16 cellular contexts compared by ENCODE assay signal in the genomic region with DNA sequence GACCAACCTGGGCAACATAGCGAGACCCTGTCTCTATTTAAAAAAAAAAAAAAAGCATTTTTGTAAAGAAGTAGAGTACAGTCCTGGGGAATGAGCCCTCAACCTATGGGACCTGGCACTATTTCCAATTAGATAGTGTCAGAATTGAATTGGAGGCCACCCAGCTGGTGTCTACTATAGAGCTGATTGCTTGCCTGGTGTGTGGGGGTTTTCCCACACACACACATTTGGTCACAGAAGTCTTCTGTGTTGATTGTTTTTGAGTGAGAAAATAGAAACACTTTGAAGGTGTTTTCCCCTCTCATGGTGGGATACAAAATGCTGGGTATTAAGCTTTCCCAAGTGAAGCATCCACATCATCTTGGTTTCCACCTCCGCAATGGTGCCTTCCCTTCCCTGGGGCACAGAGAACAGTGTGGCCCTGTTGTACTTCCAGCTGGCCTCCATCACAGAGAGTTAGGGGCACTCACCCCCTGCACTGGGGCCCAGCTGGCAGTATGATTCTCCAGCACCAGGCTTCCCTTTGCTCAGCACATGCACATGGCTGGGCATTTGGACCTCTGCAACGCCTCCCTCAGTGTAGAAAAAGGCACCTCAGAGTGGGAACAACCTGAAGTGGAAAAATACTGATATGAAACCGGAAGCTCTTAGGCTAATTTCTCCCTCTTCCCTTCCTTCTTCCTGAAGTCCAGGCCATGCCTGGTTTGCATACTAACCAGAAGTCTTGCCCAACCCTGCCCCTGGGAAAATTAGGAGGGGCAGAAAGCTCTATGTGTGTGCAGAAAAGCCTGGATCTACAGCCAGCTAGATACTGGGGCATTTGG. TPM values are rescaled to one million over a fixed set of nuclear protein-coding genes. Genes with fewer than 3 reads are reported as not detected.
DNase-seq lines count a peak whose midpoint lies in the region; ATAC-seq, FAIRE-seq and TF ChIP-seq lines count a peak whose summit lies in the region.
"Had no signal": no experiment of that assay in that cellular context is flagged by ENCODE, and none has a peak within 500 bp of the region (broad histone marks: within the 10 kb centered on the region; RNA-seq: fewer than 3 reads in every experiment).

No MANE protein-coding gene starts in this region.

- SMC1A ChIA-PET in GM12878 (lab: Charles Lee; ENCODE audit: uncharacterized antibody, unreplicated experiment): interaction anchor here (1.1 to 2.0 kb wide), 8 partner anchors 8 to 207 kb away, joined by 3 to 8 read pairs (median 4); no protein-coding TSS in a partner anchor

- TF ChIP-seq EP300 in GM12878 (IDR thresholded peaks at IDR 0.05; ENCODE audit: borderline replicate concordance in 1 of 2, control insufficient read depth in 1 of 2, low read depth in 2 of 2, low read length in 2 of 2): no peak

- H3K4me3 ChIP-seq in GM12878 (no peak overlapping the region), lower lobe of right lung (no peak overlapping the region), OCI-LY7 (ENCODE audit: low read depth, low read length, poor library complexity, severe bottlenecking) (no peak overlapping the region)
- H3K4me3 ChIP-seq: BLaER1, esophagus muscularis mucosa, transverse colon had no signal

- peak overlapping the region; percentile 11 for H3K27ac Mint-ChIP-seq in stimulated activated naive CD8-positive, alpha-beta T cell treated with anti-CD3 and anti-CD28 coated beads, Interleukin-15, Interleukin-2, amounts not matched to agents 100 ng/mL and 50 ng/mL, for 24 hours

- H3K36me3 ChIP-seq in GM12878 (ENCODE audit: control insufficient read depth in 2 of 2, insufficient read depth in 2 of 2, low read length in 1 of 2): peaks cover 7 to 15% of the 10 kb centered on the region in 2 experiments; a peak in 3 of 4 replicates
- H3K36me3 ChIP-seq in lower lobe of right lung: peaks cover 36% of the 10 kb centered on the region
- peaks cover 27% of the 10 kb centered on the region for H3K36me3 ChIP-seq in OCI-LY7 (ENCODE audit: insufficient read depth, low read length)

- peaks cover 13% of the 10 kb centered on the region for H3K4me1 ChIP-seq in GM12878 (ENCODE audit: control insufficient read depth, insufficient read depth, low read length)
- peaks cover 15% of the 10 kb centered on the region for H3K4me1 ChIP-seq in lower lobe of right lung
- H3K4me1 ChIP-seq in OCI-LY7 (ENCODE audit: insufficient read depth, low read length, poor library complexity, severe bottlenecking): peaks cover 12% of the 10 kb centered on the region

- H3K4me1 Mint-ChIP-seq in stimulated activated naive CD8-positive, alpha-beta T cell treated with anti-CD3 and anti-CD28 coated beads, Interleukin-15, Interleukin-2, amounts not matched to agents 100 ng/mL and 50 ng/mL, for 24 hours (ENCODE audit: low read depth): peaks cover 9% of the 10 kb centered on the region

- H3K27me3 ChIP-seq in GM12878 (replicated peaks in 1 of 2; ENCODE audit: control insufficient read depth in 2 of 2, insufficient read depth in 2 of 2, low read length in 1 of 2) (no peaks in the 10 kb centered on the region), lower lobe of right lung (ENCODE audit: low read depth) (no peaks in the 10 kb centered on the region)
- H3K27me3 ChIP-seq: BLaER1, esophagus muscularis mucosa, transverse colon had no signal

- POLR2A ChIA-PET in GM12878 (lab: Charles Lee): interaction anchor here (0.7 to 1.8 kb wide), 8 partner anchors 9 to 307 kb away, joined by 3 to 12 read pairs (median 3); a partner anchor contains a TSS
- POLR2A ChIA-PET in OCI-LY7 (lab: Charles Lee): interaction anchor here (1.3 to 1.8 kb wide), 2 partner anchors 13 to 20 kb away, joined by 5 to 6 read pairs; no protein-coding TSS in a partner anchor

- WGBS in GM12878 (ENCODE audit: insufficient coverage, insufficient replicate concordance, low lambda C conversion rate, missing lambda C conversion rate): 53% methylated on average over 4 of the region's 4 CpGs

- no peaks in the 10 kb centered on the region for H3K9me2 ChIP-seq in OCI-LY7 (ENCODE audit: insufficient read depth, low read length)

- peak overlapping the region; percentile 13; the same call in 1 of the 2 replicates for H3K4me2 ChIP-seq in GM12878 (ENCODE audit: control insufficient read depth, insufficient read depth)
- H3K4me2 ChIP-seq in OCI-LY7 (ENCODE audit: low read length): no peak overlapping the region
- H3K4me2 ChIP-seq: BLaER1 had no signal

- no peak overlapping the region for H3K9ac ChIP-seq in GM12878 (ENCODE audit: control insufficient read depth, insufficient read depth, low read length)
- H3K9ac ChIP-seq: BLaER1 had no signal

- RAD21 ChIA-PET in GM12878 (lab: Charles Lee; ENCODE audit: unreplicated experiment): interaction anchor here (0.9 to 2.4 kb wide), 11 partner anchors 9 to 215 kb away, joined by 3 to 14 read pairs (median 5); a partner anchor contains a TSS

- H3K36me3 Mint-ChIP-seq in stimulated activated naive CD8-positive, alpha-beta T cell treated with anti-CD3 and anti-CD28 coated beads, Interleukin-15, Interleukin-2, amounts not matched to agents 100 ng/mL and 50 ng/mL, for 24 hours (ENCODE audit: low read depth): peaks cover 17% of the 10 kb centered on the region

- CTCF ChIA-PET in GM12878 (lab: Yijun Ruan, JAX) (interaction anchor here (0.6 to 4.3 kb wide), 18 partner anchors 12 to 1046 kb away, joined by 3 to 52 read pairs (median 6); a partner anchor contains a TSS), OCI-LY7 (lab: Charles Lee; ENCODE audit: unreplicated experiment) (no interaction called here)

- H3K79me2 ChIP-seq in GM12878 (ENCODE audit: control insufficient read depth, insufficient read depth, low read length): no peaks in the 10 kb centered on the region
- no peaks in the 10 kb centered on the region for H3K79me2 ChIP-seq in OCI-LY7 (ENCODE audit: insufficient read depth, low read depth, low read length)

- H3K9me3 ChIP-seq in GM12878 (replicated peaks; ENCODE audit: control insufficient read depth, insufficient read depth, low read length) (no peaks in the 10 kb centered on the region), lower lobe of right lung (no peaks in the 10 kb centered on the region), OCI-LY7 (ENCODE audit: low read length) (no peaks in the 10 kb centered on the region)
- H3K9me3 ChIP-seq: BLaER1, esophagus muscularis mucosa, transverse colon had no signal

- no peaks in the 10 kb centered on the region for H3K9me3 Mint-ChIP-seq in stimulated activated naive CD8-positive, alpha-beta T cell treated with anti-CD3 and anti-CD28 coated beads, Interleukin-15, Interleukin-2, amounts not matched to agents 100 ng/mL and 50 ng/mL, for 24 hours

- no peak for TF ChIP-seq RAD21 in GM12878 (IDR thresholded peaks at IDR 0.05; ENCODE audit: insufficient read depth, low read depth, low read length)

- no peak for TF ChIP-seq CTCF in GM12878 (IDR thresholded peaks at IDR 0.05 in 2 of 3, conservative IDR thresholded peaks at IDR 0.05 in 1 of 3; ENCODE audit: control insufficient read depth in 2 of 3, extremely low read depth in 1 of 3, insufficient read depth in 1 of 3, low read depth in 3 of 3, low read length in 3 of 3)
- TF ChIP-seq CTCF in lower lobe of right lung (IDR thresholded peaks at IDR 0.05): no peak
- no peak for TF ChIP-seq CTCF in OCI-LY7 (conservative IDR thresholded peaks at IDR 0.05; ENCODE audit: low read length)

- FAIRE-seq in GM12878 (lab: Jason Lieb, UNC): no peak

- DNase-seq in stimulated activated naive CD8-positive, alpha-beta T cell treated with anti-CD3 and anti-CD28 coated beads, Interleukin-15, Interleukin-2, amounts not matched to agents 100 U/mL and 50 U/mL, for 24 hours: no peak
- DNase-seq in GM12878 (ENCODE audit: low read depth, low spot score) (no peak), lower lobe of right lung (no peak), NCI-H146 treated with DMSO at 0.1 percent for 48 hours (lab: John Stamatoyannopoulos, UW; ENCODE audit: unreplicated experiment) (no peak), NCI-H1417 treated with DMSO at 0.1 percent for 48 hours (lab: John Stamatoyannopoulos, UW) (no peak), OCI-LY7 (ENCODE audit: low spot score) (no peak)
- DNase-seq: activated CD8-positive, alpha-beta memory T cell treated with anti-CD3 and anti-CD28 coated beads, Interleukin-2, amount 50 U/mL, for 4 hours; GF-D8; kidney glomerular epithelial cell; NCI-H187 had no signal

- H3K27me3 Mint-ChIP-seq in stimulated activated naive CD8-positive, alpha-beta T cell treated with anti-CD3 and anti-CD28 coated beads, Interleukin-15, Interleukin-2, amounts not matched to agents 100 ng/mL and 50 ng/mL, for 24 hours: no peaks in the 10 kb centered on the region

- H2AFZ ChIP-seq in GM12878 (ENCODE audit: control insufficient read depth, low read depth, low read length) (no peak overlapping the region), OCI-LY7 (ENCODE audit: low read length) (no peak overlapping the region)

- no peak for ATAC-seq in stimulated activated naive CD8-positive, alpha-beta T cell treated with anti-CD3 and anti-CD28 coated beads, Interleukin-15, Interleukin-2, amounts not matched to agents 100 U/mL and 50 U/mL, for 24 hours
- ATAC-seq in GM12878 (peak; percentile 71), lower lobe of right lung (peak; percentile 78 to 81), GM19351 (IDR thresholded peaks at IDR 0.05; ENCODE audit: unreplicated experiment) (no peak)

- intact Hi-C loops in GM12878 (cut with micrococcal nuclease; ENCODE audit: unreplicated experiment) (no loop called here), lower lobe of right lung (cut with DNase I) (no loop called here), OCI-LY7 (cut with micrococcal nuclease; ENCODE audit: unreplicated experiment) (no loop called here)

- no peak for TF ChIP-seq POLR2A in GM12878 (IDR thresholded peaks at IDR 0.05; ENCODE audit: low read depth, low read length)

- BruUV-seq in GM12878 (replicated peaks; lab: Mats Ljungman, UMichigan): no TSS peak
- no TSS peak for BruUV-seq in OCI-LY7 (replicated peaks; lab: Mats Ljungman, UMichigan)

- H3K27ac ChIP-seq in GM12878 (ENCODE audit: control insufficient read depth, insufficient read depth) (no peak overlapping the region; the same call in 1 of the 2 replicates), lower lobe of right lung (peak overlapping the region; percentile 48), OCI-LY7 (ENCODE audit: low read depth, low read length, poor library complexity, severe bottlenecking) (no peak overlapping the region)
- H3K27ac ChIP-seq: BLaER1, transverse colon had no signal

- in situ Hi-C loops in GM12878 (cut with MboI): no loop called here

- H4K20me1 ChIP-seq in GM12878 (ENCODE audit: control insufficient read depth, insufficient read depth) (no peaks in the 10 kb centered on the region), OCI-LY7 (ENCODE audit: insufficient read depth, low read length) (no peaks in the 10 kb centered on the region)

- H3K4me3 Mint-ChIP-seq in stimulated activated naive CD8-positive, alpha-beta T cell treated with anti-CD3 and anti-CD28 coated beads, Interleukin-15, Interleukin-2, amounts not matched to agents 100 ng/mL and 50 ng/mL, for 24 hours: no peak overlapping the region

RNA-seq across cellular contexts. Expression of a gene that starts 10.7 kb away (rescaled TPM):
- total RNA-seq in GM12878 (2013; cell fraction: nucleolus; rRNA removed): 150 and 171 TPM in 2 replicates
- total RNA-seq in GM12878 (2014; rRNA removed) (108 and 111 TPM in 2 replicates), GM12878 (2014; rRNA removed; fragmentation: Illumina TruSeq; extraction: Trizol) (42.4 and 43.7 TPM in 2 replicates), GM12878 (2021) (144 and 145 TPM in 2 replicates), lower lobe of right lung (30.9 TPM), OCI-LY7 (2022) (67.3 and 75.2 TPM in 2 replicates)
- polyA plus RNA-seq in GM12878 (2011; ENCODE audit: low read depth): 33.4 TPM
- polyA plus RNA-seq in GM12878 (2011; rRNA removed) (62.4 and 113 TPM in 2 replicates), GM12878 (2014; fragmentation: Illumina TruSeq; extraction: Trizol) (49.9 and 56.4 TPM in 2 replicates), GM12878 (2014; fragmentation: Nextera tagmentation; extraction: Ambion mirVana) (1 to 10 TPM in 1 of 2 experiments, under 1 TPM in 1; 0.56 to 1.3 TPM), GM12878 (2014; rRNA removed) (109 and 119 TPM in 2 replicates), GM12878 (2016; fragmentation: Nextera tagmentation; extraction: Ambion mirVana) (10 to 100 TPM; 31.4 to 32.0 TPM)
- polyA plus RNA-seq in GM12878 (2011; cell fraction: cytosol; rRNA removed): 110 and 124 TPM in 2 replicates
- polyA plus RNA-seq in GM12878 (2011; cell fraction: nucleus; rRNA removed): 571 and 613 TPM in 2 replicates
- polyA plus RNA-seq in GM12878 (2012): 106 and 129 TPM in 2 replicates
- polyA minus RNA-seq in GM12878 (2011; rRNA and poly(A)+ RNA removed): 60.3 and 69.0 TPM in 2 replicates
- 39.0 and 44.4 TPM in 2 replicates for polyA minus RNA-seq in GM12878 (2011; cell fraction: cytosol; rRNA and poly(A)+ RNA removed)
- 74.0 and 110 TPM in 2 replicates for polyA minus RNA-seq in GM12878 (2011; cell fraction: nucleus; rRNA and poly(A)+ RNA removed)
- total RNA-seq in OCI-LY7 (2014; rRNA removed; shearing (Covaris generic)): 47.1 and 53.3 TPM in 2 replicates

RNA-seq across cellular contexts. Expression of a gene that starts 33.8 kb away (rescaled TPM):
- 0.83 and 1.1 TPM in 2 replicates for total RNA-seq in GM12878 (2013; cell fraction: nucleolus; rRNA removed)
- 0.11 and 0.27 TPM in 2 replicates for total RNA-seq in GM12878 (2014; rRNA removed)
- 0.09 and 0.18 TPM in 2 replicates for total RNA-seq in GM12878 (2014; rRNA removed; fragmentation: Illumina TruSeq; extraction: Trizol)
- 0.16 and 0.56 TPM in 2 replicates for total RNA-seq in GM12878 (2021)
- 0.41 TPM for polyA plus RNA-seq in GM12878 (2011; ENCODE audit: low read depth)
- 0.41 and 0.55 TPM in 2 replicates for polyA plus RNA-seq in GM12878 (2011; rRNA removed)
- polyA plus RNA-seq in GM12878 (2011; cell fraction: cytosol; rRNA removed): 0.43 and 0.57 TPM in 2 replicates
- 3.5 and 3.8 TPM in 2 replicates for polyA plus RNA-seq in GM12878 (2011; cell fraction: nucleus; rRNA removed)
- polyA plus RNA-seq in GM12878 (2012): 2.1 and 2.8 TPM in 2 replicates
- 0.16 TPM in 1 of 2 replicates, not detected in the other for polyA plus RNA-seq in GM12878 (2014; fragmentation: Illumina TruSeq; extraction: Trizol)
- polyA plus RNA-seq in GM12878 (2014; fragmentation: Nextera tagmentation; extraction: Ambion mirVana): not detected
- 0.25 and 0.77 TPM in 2 replicates for polyA plus RNA-seq in GM12878 (2014; rRNA removed)
- 1 to 10 TPM; 1.7 to 2.0 TPM for polyA plus RNA-seq in GM12878 (2016; fragmentation: Nextera tagmentation; extraction: Ambion mirVana)
- polyA minus RNA-seq in GM12878 (2011; rRNA and poly(A)+ RNA removed): 0.93 and 0.95 TPM in 2 replicates
- not detected in 2 replicates for polyA minus RNA-seq in GM12878 (2011; cell fraction: cytosol; rRNA and poly(A)+ RNA removed)
- polyA minus RNA-seq in GM12878 (2011; cell fraction: nucleus; rRNA and poly(A)+ RNA removed): 1.1 TPM in 2 replicates
- 5.3 TPM for total RNA-seq in lower lobe of right lung
- total RNA-seq in OCI-LY7 (2014; rRNA removed; shearing (Covaris generic)): 2.0 and 2.2 TPM in 2 replicates
- total RNA-seq in OCI-LY7 (2022): 10.2 and 10.9 TPM in 2 replicates
- total RNA-seq: HT1080 had no signal

RNA-seq across cellular contexts. Expression of a gene that starts 35.8 kb away (rescaled TPM):
- 2.2 TPM in 2 replicates for total RNA-seq in GM12878 (2013; cell fraction: nucleolus; rRNA removed)
- total RNA-seq in GM12878 (2014; rRNA removed) (13.8 and 14.4 TPM in 2 replicates), GM12878 (2014; rRNA removed; fragmentation: Illumina TruSeq; extraction: Trizol) (1.8 and 1.9 TPM in 2 replicates), GM12878 (2021) (13.5 and 14.7 TPM in 2 replicates), lower lobe of right lung (16.6 TPM), OCI-LY7 (2022) (13.4 and 18.2 TPM in 2 replicates)
- polyA plus RNA-seq in GM12878 (2011; ENCODE audit: low read depth): 2.1 TPM
- polyA plus RNA-seq in GM12878 (2011; rRNA removed) (1.3 and 3.1 TPM in 2 replicates), GM12878 (2014; fragmentation: Illumina TruSeq; extraction: Trizol) (0.11 and 0.54 TPM in 2 replicates), GM12878 (2014; fragmentation: Nextera tagmentation; extraction: Ambion mirVana) (under 1 TPM; 0.13 to 0.66 TPM), GM12878 (2014; rRNA removed) (12.6 and 15.3 TPM in 2 replicates), GM12878 (2016; fragmentation: Nextera tagmentation; extraction: Ambion mirVana) (10 to 100 TPM; 19.5 to 21.3 TPM)
- 9.5 and 16.7 TPM in 2 replicates for polyA plus RNA-seq in GM12878 (2011; cell fraction: cytosol; rRNA removed)
- 24.6 and 34.7 TPM in 2 replicates for polyA plus RNA-seq in GM12878 (2011; cell fraction: nucleus; rRNA removed)
- polyA plus RNA-seq in GM12878 (2012): 5.9 and 7.7 TPM in 2 replicates
- 0.73 and 1.8 TPM in 2 replicates for polyA minus RNA-seq in GM12878 (2011; rRNA and poly(A)+ RNA removed)
- polyA minus RNA-seq in GM12878 (2011; cell fraction: cytosol; rRNA and poly(A)+ RNA removed): 2.9 TPM in 2 replicates
- polyA minus RNA-seq in GM12878 (2011; cell fraction: nucleus; rRNA and poly(A)+ RNA removed): 3.0 and 3.5 TPM in 2 replicates
- 13.3 and 20.9 TPM in 2 replicates for total RNA-seq in OCI-LY7 (2014; rRNA removed; shearing (Covaris generic))

RNA-seq across cellular contexts. Expression of a gene that starts 47.6 kb away (rescaled TPM):
- 12.4 and 13.3 TPM in 2 replicates for total RNA-seq in GM12878 (2013; cell fraction: nucleolus; rRNA removed)
- 66.5 and 67.6 TPM in 2 replicates for total RNA-seq in GM12878 (2014; rRNA removed)
- total RNA-seq in GM12878 (2014; rRNA removed; fragmentation: Illumina TruSeq; extraction: Trizol): 47.8 and 49.6 TPM in 2 replicates
- 82.5 and 85.5 TPM in 2 replicates for total RNA-seq in GM12878 (2021)
- 23.2 TPM for polyA plus RNA-seq in GM12878 (2011; ENCODE audit: low read depth)
- polyA plus RNA-seq in GM12878 (2011; rRNA removed): 21.7 and 31.5 TPM in 2 replicates
- 88.8 and 91.7 TPM in 2 replicates for polyA plus RNA-seq in GM12878 (2011; cell fraction: cytosol; rRNA removed)
- 81.7 and 82.8 TPM in 2 replicates for polyA plus RNA-seq in GM12878 (2011; cell fraction: nucleus; rRNA removed)
- polyA plus RNA-seq in GM12878 (2012): 53.7 and 56.5 TPM in 2 replicates
- 34.4 and 84.2 TPM in 2 replicates for polyA plus RNA-seq in GM12878 (2014; fragmentation: Illumina TruSeq; extraction: Trizol)
- polyA plus RNA-seq in GM12878 (2014; fragmentation: Nextera tagmentation; extraction: Ambion mirVana): 10 to 100 TPM; 20.4 to 45.2 TPM
- 75.9 and 88.0 TPM in 2 replicates for polyA plus RNA-seq in GM12878 (2014; rRNA removed)
- 100 to 1,000 TPM; 116 to 121 TPM for polyA plus RNA-seq in GM12878 (2016; fragmentation: Nextera tagmentation; extraction: Ambion mirVana)
- 8.9 and 26.7 TPM in 2 replicates for polyA minus RNA-seq in GM12878 (2011; rRNA and poly(A)+ RNA removed)
- polyA minus RNA-seq in GM12878 (2011; cell fraction: cytosol; rRNA and poly(A)+ RNA removed): 10.2 and 11.4 TPM in 2 replicates
- polyA minus RNA-seq in GM12878 (2011; cell fraction: nucleus; rRNA and poly(A)+ RNA removed): 7.9 and 8.4 TPM in 2 replicates
- 41.2 TPM for total RNA-seq in lower lobe of right lung
- 48.9 and 61.0 TPM in 2 replicates for total RNA-seq in OCI-LY7 (2014; rRNA removed; shearing (Covaris generic))
- 71.6 and 73.3 TPM in 2 replicates for total RNA-seq in OCI-LY7 (2022)

Comparison
In these comparisons a context has a peak if more than half of its experiments do, and no peak if none do; other contexts are left out.
1. ATAC-seq: peak in GM12878 (single experiment) and lower lobe of right lung (2 of 2); none in stimulated activated naive CD8-positive, alpha-beta T cell treated with anti-CD3 and anti-CD28 coated beads, Interleukin-15, Interleukin-2, amounts not matched to agents 100 U/mL and 50 U/mL, for 24 hours (single experiment) and GM19351 (single experiment).